8 cellular contexts compared by ENCODE assay signal in the genomic region with DNA sequence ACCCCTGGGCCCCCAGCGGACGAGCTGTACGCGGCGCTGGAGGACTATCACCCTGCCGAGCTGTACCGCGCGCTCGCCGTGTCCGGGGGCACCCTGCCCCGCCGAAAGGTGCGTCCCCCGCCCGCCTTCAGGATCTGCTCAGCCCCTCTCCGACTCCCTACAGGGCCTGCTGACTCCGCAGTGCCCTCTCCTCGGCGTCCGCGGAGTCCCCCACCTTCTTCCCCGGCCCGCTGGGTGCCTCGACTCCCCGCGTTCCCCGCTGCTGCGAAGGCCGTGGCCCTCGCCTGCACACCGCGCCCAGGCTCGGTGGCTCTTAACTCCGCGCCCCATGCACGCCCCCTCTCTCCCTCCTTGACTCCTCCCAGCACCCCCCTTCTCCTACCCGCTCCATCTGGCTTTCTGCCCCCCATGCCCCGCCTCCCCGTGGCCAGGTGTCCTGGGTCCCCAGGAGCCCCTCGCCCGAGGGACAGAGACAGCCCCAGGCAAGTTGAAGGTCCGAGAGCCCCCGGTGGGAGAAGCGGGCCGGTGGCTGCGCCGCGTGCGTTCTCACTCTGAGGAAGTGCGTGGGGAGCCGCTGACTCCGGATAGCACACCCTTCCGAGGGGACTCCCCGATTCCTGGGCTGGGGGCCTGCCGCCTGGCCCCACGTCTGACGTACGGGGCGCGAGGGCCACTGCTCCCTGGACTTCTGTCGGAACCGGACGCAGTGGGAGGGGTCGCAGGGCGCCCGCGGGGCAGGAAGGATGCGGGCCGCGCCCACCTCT. TPM values are rescaled to one million over a fixed set of nuclear protein-coding genes. Genes with fewer than 3 reads are reported as not detected.
DNase-seq lines count a peak whose midpoint lies in the region; ATAC-seq, FAIRE-seq and TF ChIP-seq lines count a peak whose summit lies in the region.

No MANE protein-coding gene starts in this region.

- H3K36me3 ChIP-seq in esophagus (ENCODE audit: control insufficient read depth in 2 of 2, insufficient read depth in 2 of 2, low read length in 1 of 2): no peaks in the 10 kb centered on the region
- peaks cover 0 to 4% of the 10 kb centered on the region in 2 donors for H3K36me3 ChIP-seq in vagina

- H3K36me3 Mint-ChIP-seq in HFFc6 (ENCODE audit: low read depth) (no peaks in the 10 kb centered on the region), neural crest cell (ENCODE audit: low read depth) (peaks cover 7% of the 10 kb centered on the region)
- H3K36me3 Mint-ChIP-seq in activated CD8-positive, alpha-beta memory T cell treated with anti-CD3 and anti-CD28 coated beads, Interleukin-2, amount 10 ng/mL, durations not matched to agents 7 days and 5 days: no peaks in the 10 kb centered on the region

- DNase-seq in HFFc6: no peak
- DNase-seq in activated CD8-positive, alpha-beta memory T cell treated with anti-CD3 and anti-CD28 coated beads, Interleukin-2, amount 10 ng/mL, durations not matched to agents 7 days and 5 days: no peak
- DNase-seq in neural crest cell (ENCODE audit: low read depth, low spot score): no peak
- no peak for DNase-seq in vagina (ENCODE audit: extremely low spot score in 2 of 2)
- DNase-seq in HTR-8/SVneo (ENCODE audit: insufficient read length, low spot score): no peak
- DNase-seq in D341Med (ENCODE audit: low spot score): no peak
- no peak for DNase-seq in NCI-H226

- CTCF ChIA-PET in activated CD8-positive, alpha-beta memory T cell treated with anti-CD3 and anti-CD28 coated beads, Interleukin-2, amount 10 ng/mL, durations not matched to agents 7 days and 5 days (lab: Charles Lee): interaction anchor here (0.7 to 6.1 kb wide), 10 partner anchors 10 to 75 kb away, joined by 3 to 197 read pairs (median 4); no protein-coding TSS in a partner anchor

- TF ChIP-seq POLR2A in vagina (IDR thresholded peaks at IDR 0.05): peak in 1 of 2 donors; percentile 9

- H3K9me3 Mint-ChIP-seq in HFFc6 (no peaks in the 10 kb centered on the region), neural crest cell (no peaks in the 10 kb centered on the region)
- no peaks in the 10 kb centered on the region for H3K9me3 Mint-ChIP-seq in activated CD8-positive, alpha-beta memory T cell treated with anti-CD3 and anti-CD28 coated beads, Interleukin-2, amount 10 ng/mL, durations not matched to agents 7 days and 5 days (ENCODE audit: low read depth)

- 6 to 8% methylated on average over 67 to 72 of the region's 72 CpGs for WGBS in esophagus, 2 donors

- FAIRE-seq in HTR-8/SVneo (lab: Jason Lieb, UNC): no peak

- H3K4me3 Mint-ChIP-seq in HFFc6: peak overlapping the region; percentile 30; the same call in 1 of the 2 replicates
- peak overlapping the region; percentile 69 for H3K4me3 Mint-ChIP-seq in activated CD8-positive, alpha-beta memory T cell treated with anti-CD3 and anti-CD28 coated beads, Interleukin-2, amount 10 ng/mL, durations not matched to agents 7 days and 5 days
- peak overlapping the region; percentile 88 for H3K4me3 Mint-ChIP-seq in neural crest cell

- H3K9me3 ChIP-seq in esophagus (ENCODE audit: control insufficient read depth in 2 of 2, insufficient read depth in 1 of 2, low read depth in 1 of 2, low read length in 1 of 2) (no peaks in the 10 kb centered on the region), vagina (no peaks in the 10 kb centered on the region)

- H3K27ac Mint-ChIP-seq in HFFc6 (no peak overlapping the region), neural crest cell (ENCODE audit: unreplicated experiment) (no peak overlapping the region)
- H3K27ac Mint-ChIP-seq in activated CD8-positive, alpha-beta memory T cell treated with anti-CD3 and anti-CD28 coated beads, Interleukin-2, amount 10 ng/mL, durations not matched to agents 7 days and 5 days: no peak overlapping the region

- H3K27me3 ChIP-seq in esophagus (ENCODE audit: control insufficient read depth in 1 of 2, insufficient read depth in 2 of 2, low read length in 2 of 2): peaks cover 0 to 3% of the 10 kb centered on the region in 2 donors
- H3K27me3 ChIP-seq in vagina: no peaks in the 10 kb centered on the region

- H3K4me1 ChIP-seq in esophagus (ENCODE audit: control insufficient read depth in 2 of 2, insufficient read depth in 2 of 2, low read length in 1 of 2) (peaks cover 0 to 9% of the 10 kb centered on the region in 2 donors), vagina (peaks cover 58% of the 10 kb centered on the region)

- ATAC-seq in activated CD8-positive, alpha-beta memory T cell treated with anti-CD3 and anti-CD28 coated beads, Interleukin-2, amount 10 ng/mL, durations not matched to agents 7 days and 5 days: peak; percentile 40

- peak overlapping the region; percentile 53 to 61 for H3K4me3 ChIP-seq in esophagus (ENCODE audit: low read depth in 1 of 2, low read length in 2 of 2)
- peak overlapping the region; percentile 87 to 100 for H3K4me3 ChIP-seq in vagina

- TF ChIP-seq CTCF in HFFc6 (IDR thresholded peaks at IDR 0.05) (no peak), neural crest cell (conservative IDR thresholded peaks at IDR 0.05) (no peak), vagina (IDR thresholded peaks at IDR 0.05) (no peak)

- peaks cover 15% of the 10 kb centered on the region for H3K27me3 Mint-ChIP-seq in HFFc6 (ENCODE audit: insufficient read depth)
- H3K27me3 Mint-ChIP-seq in activated CD8-positive, alpha-beta memory T cell treated with anti-CD3 and anti-CD28 coated beads, Interleukin-2, amount 10 ng/mL, durations not matched to agents 7 days and 5 days: peaks cover 45% of the 10 kb centered on the region
- H3K27me3 Mint-ChIP-seq in neural crest cell (ENCODE audit: low read depth): peaks cover 47% of the 10 kb centered on the region

- H3K4me1 Mint-ChIP-seq in HFFc6 (ENCODE audit: low read depth) (peaks cover 10% of the 10 kb centered on the region; the same call in 1 of the 2 replicates), neural crest cell (peaks cover 57% of the 10 kb centered on the region)
- peaks cover 9% of the 10 kb centered on the region for H3K4me1 Mint-ChIP-seq in activated CD8-positive, alpha-beta memory T cell treated with anti-CD3 and anti-CD28 coated beads, Interleukin-2, amount 10 ng/mL, durations not matched to agents 7 days and 5 days

- intact Hi-C loops in vagina (cut with DNase I): no loop called here

- H3K27ac ChIP-seq in esophagus (ENCODE audit: low read depth in 2 of 2, low read length in 1 of 2) (peak overlapping the region; percentile 66 to 71), vagina (peak overlapping the region; percentile 96)

RNA-seq across cellular contexts. Expression of a gene that starts 0.6 kb away (rescaled TPM):
- total RNA-seq in HFFc6 (2021; fragmentation: NEBNext Ultra II Directional; extraction: Animal tissue kit (Norgen Biotek cat#: 25700)): under 1 TPM; 0.24 to 1.00 (median 0.69) TPM
- total RNA-seq in activated CD8-positive, alpha-beta memory T cell treated with anti-CD3 and anti-CD28 coated beads, Interleukin-2, amount 10 ng/mL, durations not matched to agents 7 days and 5 days: 1 to 10 TPM; 1.8 to 2.2 TPM
- polyA plus RNA-seq in esophagus: 1 to 10 TPM; 6.1 to 7.4 TPM
- total RNA-seq in neural crest cell (23.2 and 24.2 TPM in 2 replicates), vagina (47.1 TPM)

RNA-seq across cellular contexts. Expression of a gene that starts 43.9 kb away (rescaled TPM):
- total RNA-seq in HFFc6 (2021; fragmentation: NEBNext Ultra II Directional; extraction: Animal tissue kit (Norgen Biotek cat#: 25700)): 10 to 100 TPM; 10.3 to 46.6 (median 43.6) TPM
- 10 to 100 TPM in 1 of 2 experiments, 1 to 10 TPM in 1; 8.4 to 41.8 TPM for total RNA-seq in activated CD8-positive, alpha-beta memory T cell treated with anti-CD3 and anti-CD28 coated beads, Interleukin-2, amount 10 ng/mL, durations not matched to agents 7 days and 5 days
- 10 to 100 TPM in 1 of 2 donors, 1 to 10 TPM in 1; 6.3 to 10.6 TPM for polyA plus RNA-seq in esophagus
- total RNA-seq in neural crest cell: 51.0 and 52.8 TPM in 2 replicates
- total RNA-seq in vagina: 465 TPM

RNA-seq across cellular contexts. Expression of a gene that starts 55.8 kb away (rescaled TPM):
- total RNA-seq in HFFc6 (2021; fragmentation: NEBNext Ultra II Directional; extraction: Animal tissue kit (Norgen Biotek cat#: 25700)): 10 to 100 TPM; 13.1 to 15.2 (median 14.0) TPM
- 1 to 10 TPM; 3.5 to 4.3 TPM for total RNA-seq in activated CD8-positive, alpha-beta memory T cell treated with anti-CD3 and anti-CD28 coated beads, Interleukin-2, amount 10 ng/mL, durations not matched to agents 7 days and 5 days
- polyA plus RNA-seq in esophagus: 10 to 100 TPM; 11.6 to 12.4 TPM
- total RNA-seq in neural crest cell (30.5 and 34.3 TPM in 2 replicates), vagina (23.6 TPM)

Comparison
In these comparisons a context has a peak if more than half of its experiments do, and no peak if none do; other contexts are left out.
1. H3K4me3 Mint-ChIP-seq: peak in every context shown above with its lines; median percentile 88 in neural crest cell; 69 in activated CD8-positive, alpha-beta memory T cell treated with anti-CD3 and anti-CD28 coated beads, Interleukin-2, amount 10 ng/mL, durations not matched to agents 7 days and 5 days; 30 in HFFc6.